In genomic region chr9:71483457-71483856, GRCh38 we compare ENCODE assay signal across 24 cellular contexts.
DNase-seq lines count a peak whose midpoint lies in the region; ATAC-seq and TF ChIP-seq lines count a peak whose summit lies in the region.
"Had no signal": no experiment of that assay in that cellular context is flagged by ENCODE, and none has a peak within 500 bp of the region (broad histone marks: within the 10 kb centered on the region; RNA-seq: fewer than 3 reads in every experiment).

No MANE protein-coding gene starts in this region.

- TF ChIP-seq CTCF in gastroesophageal sphincter (IDR thresholded peaks at IDR 0.05): no peak

- DNase-seq in Ammon's horn (ENCODE audit: low spot score) (peak; percentile 4), mesendoderm (no peak), NCI-H226 (no peak)
- no peak for DNase-seq in activated T-cell treated with anti-CD3 and anti-CD28 coated beads, Interleukin-2, amount 50 U/mL, for 1 hour
- DNase-seq: AML-193; CD4-positive, CD25-positive, alpha-beta regulatory T cell; COR-L47; DMS 273 treated with DMSO at 0.1 percent for 48 hours; GDM1; GM23248; MM.1S; NCI-H1092; NCI-H2081; NCI-H2171 treated with DMSO at 0.1 percent for 48 hours; NCI-H748 treated with DMSO at 0.1 percent for 48 hours; NK-92 treated with Interleukin-12 subunit alpha and Interleukin-12 subunit beta, amount 100 ng/mL, for 24 hours had no signal

- no peak for TF ChIP-seq EP300 in gastroesophageal sphincter (IDR thresholded peaks at IDR 0.05)

- H3K27me3 ChIP-seq in mesendoderm (ENCODE audit: insufficient read depth, low read length, poor library complexity) (no peaks in the 10 kb centered on the region), gastroesophageal sphincter (peaks cover 6% of the 10 kb centered on the region)

- TF ChIP-seq POLR2A in gastroesophageal sphincter (IDR thresholded peaks at IDR 0.05): no peak

- no peaks in the 10 kb centered on the region for H3K9me3 ChIP-seq in gastroesophageal sphincter

- H3K36me3 ChIP-seq in mesendoderm (ENCODE audit: control insufficient read depth, insufficient read depth, low read length): no peaks in the 10 kb centered on the region
- no peaks in the 10 kb centered on the region for H3K36me3 ChIP-seq in gastroesophageal sphincter

- H3K18ac ChIP-seq in mesendoderm (ENCODE audit: low read length): no peak overlapping the region

- no peak overlapping the region for H2AK5ac ChIP-seq in mesendoderm (ENCODE audit: low read length)

- no peaks in the 10 kb centered on the region for H3K79me2 ChIP-seq in mesendoderm (ENCODE audit: control insufficient read depth, insufficient read depth, low read length)

- H2BK5ac ChIP-seq in mesendoderm (ENCODE audit: low read length): no peak overlapping the region

- no peak overlapping the region for H3K9ac ChIP-seq in mesendoderm (ENCODE audit: low read length)
- H3K9ac ChIP-seq: GM23248 had no signal

- no peak overlapping the region for H2BK120ac ChIP-seq in mesendoderm (ENCODE audit: low read depth, low read length)

- H3K23ac ChIP-seq in mesendoderm (ENCODE audit: low read length): no peak overlapping the region

- no peak overlapping the region for H3K56ac ChIP-seq in mesendoderm (ENCODE audit: low read length)

- ATAC-seq in GM18868 (IDR thresholded peaks at IDR 0.05; ENCODE audit: unreplicated experiment) (peak; percentile 55), HG03432 (IDR thresholded peaks at IDR 0.05; ENCODE audit: unreplicated experiment) (peak; percentile 60), GM19324 (IDR thresholded peaks at IDR 0.05; ENCODE audit: low FRiP score, unreplicated experiment) (no peak), gastroesophageal sphincter (no peak)
- ATAC-seq: HCT116, Right ventricle myocardium inferior had no signal

- H3K4me1 ChIP-seq in mesendoderm (ENCODE audit: control insufficient read depth, low read depth, low read length) (no peaks in the 10 kb centered on the region), gastroesophageal sphincter (no peaks in the 10 kb centered on the region)

- H3K4ac ChIP-seq in mesendoderm (ENCODE audit: low read depth, low read length): peak overlapping the region; percentile 9

- H4K8ac ChIP-seq in mesendoderm (ENCODE audit: low read depth, low read length): no peak overlapping the region

- H3K27ac ChIP-seq in mesendoderm (ENCODE audit: low read depth, low read length) (no peak overlapping the region), gastroesophageal sphincter (no peak overlapping the region)
- H3K27ac ChIP-seq: 22Rv1, GM23248, SK-N-MC had no signal

- H3K79me1 ChIP-seq in mesendoderm (ENCODE audit: low read length): no peaks in the 10 kb centered on the region

- no peak overlapping the region for H3K4me2 ChIP-seq in mesendoderm (ENCODE audit: low read length)

- WGBS in mesendoderm (ENCODE audit: extremely low coverage, insufficient coverage, low lambda C conversion rate): no CpG with 5 or more reads among the region's 4 CpGs
- 47 to 75% methylated on average over 2 to 4 of the region's 4 CpGs for WGBS in gastroesophageal sphincter (ENCODE audit: low coverage in 1 of 2), 2 donors

- H4K5ac ChIP-seq in mesendoderm (ENCODE audit: low read length): no peak overlapping the region

- no peak overlapping the region for H2BK15ac ChIP-seq in mesendoderm (replicated peaks; ENCODE audit: low read depth)

- H3K4me3 ChIP-seq in mesendoderm (ENCODE audit: low read length) (no peak overlapping the region), gastroesophageal sphincter (no peak overlapping the region)
- H3K4me3 ChIP-seq: GM23248, SK-N-MC had no signal

Comparison
In these comparisons a context has a peak if more than half of its experiments do, and no peak if none do; other contexts are left out.
1. ATAC-seq: peak in GM18868 (single experiment) and HG03432 (single experiment); none in GM19324 (single experiment) and gastroesophageal sphincter (single experiment).